21 cellular contexts compared by ENCODE assay signal in genomic region chr20:10375191-10375590, GRCh38. TPM values are rescaled to one million over a fixed set of nuclear protein-coding genes. Genes with fewer than 3 reads are reported as not detected.
DNase-seq lines count a peak whose midpoint lies in the region; FAIRE-seq and TF ChIP-seq lines count a peak whose summit lies in the region.
"Had no signal": no experiment of that assay in that cellular context is flagged by ENCODE, and none has a peak within 500 bp of the region (broad histone marks: within the 10 kb centered on the region; RNA-seq: fewer than 3 reads in every experiment).

No MANE protein-coding gene starts in this region.

- DNase-seq in GM12891 (ENCODE audit: insufficient read length, low spot score), result no peak
- DNase-seq in astrocyte (ENCODE audit: low read depth), result peak; percentile 77
- DNase-seq in astrocyte of the spinal cord (ENCODE audit: low read depth, low spot score), result peak; percentile 33
- DNase-seq in NCI-H1048 (lab: John Stamatoyannopoulos, UW), result no peak
- no peak for DNase-seq in neural progenitor cell (ENCODE audit: low spot score)
- DNase-seq in vagina (ENCODE audit: extremely low spot score in 2 of 2), result no peak
- DNase-seq in effector CD4-positive, alpha-beta T cell, result no peak
- DNase-seq: 8988T; Caco-2; CD4-positive, CD25-positive, alpha-beta regulatory T cell; CD8-positive, alpha-beta T cell; DMS153; DND-41; GM23248; H7 had no signal

- H2AFZ ChIP-seq in astrocyte (ENCODE audit: low read depth, low read length) (no peak overlapping the region), neural progenitor cell (replicated peaks) (no peak overlapping the region)
- H2AFZ ChIP-seq: GM23248 had no signal

- H3K4me2 ChIP-seq in astrocyte (ENCODE audit: low read length) (no peak overlapping the region), neural progenitor cell (no peak overlapping the region)
- H3K4me2 ChIP-seq: BLaER1 had no signal

- in situ Hi-C loops in astrocyte of the spinal cord (cut with HindIII; ENCODE audit: low sequenced_read_pairs), result no loop called here

- H3F3A ChIP-seq in neural progenitor cell (ENCODE audit: low read depth), result no peaks in the 10 kb centered on the region

- H3K79me2 ChIP-seq in astrocyte (ENCODE audit: insufficient read depth, low read length) (no peaks in the 10 kb centered on the region), neural progenitor cell (ENCODE audit: low read depth) (no peaks in the 10 kb centered on the region)

- H3K27ac Mint-ChIP-seq in astrocyte (ENCODE audit: unreplicated experiment) (no peak overlapping the region), neural progenitor cell (no peak overlapping the region)
- H3K27ac Mint-ChIP-seq: B cell; CD4-positive, CD25-positive, alpha-beta regulatory T cell; CD8-positive, alpha-beta T cell had no signal

- H3K4me1 Mint-ChIP-seq in astrocyte (ENCODE audit: low read depth, unreplicated experiment) (peaks cover 11% of the 10 kb centered on the region), neural progenitor cell (peaks cover 2% of the 10 kb centered on the region)
- H3K4me1 Mint-ChIP-seq: B cell had no signal

- H3K9ac ChIP-seq in astrocyte (ENCODE audit: low read length) (no peak overlapping the region), neural progenitor cell (no peak overlapping the region)
- H3K9ac ChIP-seq: BLaER1, GM23248 had no signal

- H3K27ac ChIP-seq in astrocyte (ENCODE audit: low read depth, low read length) (no peak overlapping the region), neural progenitor cell (no peak overlapping the region), vagina (no peak overlapping the region)
- H3K27ac ChIP-seq: BLaER1, C4-2B, GM23248 had no signal

- no peaks in the 10 kb centered on the region for H3K27me3 ChIP-seq in astrocyte (ENCODE audit: insufficient read depth, low read length)
- no peaks in the 10 kb centered on the region for H3K27me3 ChIP-seq in neural progenitor cell
- no peaks in the 10 kb centered on the region for H3K27me3 ChIP-seq in vagina
- H3K27me3 ChIP-seq: BLaER1 had no signal

- no peaks in the 10 kb centered on the region for H3K27me3 Mint-ChIP-seq in astrocyte (ENCODE audit: low read depth, unreplicated experiment)
- H3K27me3 Mint-ChIP-seq in neural progenitor cell (ENCODE audit: insufficient read depth, low read depth), result peaks cover 4% of the 10 kb centered on the region

- no peak overlapping the region for H3K4me3 ChIP-seq in astrocyte (ENCODE audit: insufficient read depth, low read depth, low read length)
- no peak overlapping the region for H3K4me3 ChIP-seq in astrocyte of the spinal cord (ENCODE audit: low read depth, low read length)
- no peak overlapping the region for H3K4me3 ChIP-seq in neural progenitor cell
- H3K4me3 ChIP-seq in vagina, result no peak overlapping the region
- H3K4me3 ChIP-seq: BLaER1, GM23248 had no signal

- H3K36me3 ChIP-seq in astrocyte (ENCODE audit: insufficient read depth, low read length), result no peaks in the 10 kb centered on the region
- H3K36me3 ChIP-seq in neural progenitor cell, result no peaks in the 10 kb centered on the region
- no peaks in the 10 kb centered on the region for H3K36me3 ChIP-seq in vagina
- H3K36me3 ChIP-seq: BLaER1 had no signal

- no peaks in the 10 kb centered on the region for H3K9me3 ChIP-seq in astrocyte (ENCODE audit: insufficient read depth, low read depth, low read length)
- H3K9me3 ChIP-seq in neural progenitor cell (ENCODE audit: low read depth), result no peaks in the 10 kb centered on the region
- H3K9me3 ChIP-seq in vagina, result no peaks in the 10 kb centered on the region
- H3K9me3 ChIP-seq: Caco-2 had no signal

- H3K4me3 Mint-ChIP-seq in astrocyte (ENCODE audit: unreplicated experiment), result no peak overlapping the region
- H3K4me3 Mint-ChIP-seq in neural progenitor cell, result no peak overlapping the region
- H3K4me3 Mint-ChIP-seq: B cell; CD4-positive, CD25-positive, alpha-beta regulatory T cell; CD8-positive, alpha-beta T cell had no signal

- no peaks in the 10 kb centered on the region for H3K9me3 Mint-ChIP-seq in astrocyte (ENCODE audit: unreplicated experiment)
- H3K9me3 Mint-ChIP-seq in neural progenitor cell, result peaks cover 12% of the 10 kb centered on the region

- H4K20me1 ChIP-seq in astrocyte (ENCODE audit: insufficient read depth, low read length) (no peaks in the 10 kb centered on the region), neural progenitor cell (ENCODE audit: low read depth) (no peaks in the 10 kb centered on the region)
- H4K20me1 ChIP-seq: BLaER1 had no signal

- FAIRE-seq in GM12891 (lab: Jason Lieb, UNC), result peak; percentile 13
- FAIRE-seq in astrocyte (lab: Jason Lieb, UNC), result no peak
- FAIRE-seq: G401.6, GM19239, H1 had no signal

- intact Hi-C loops in vagina (cut with DNase I), result no loop called here

- H3K4me1 ChIP-seq in astrocyte (ENCODE audit: insufficient read depth, low read length) (peaks cover 13% of the 10 kb centered on the region), neural progenitor cell (no peaks in the 10 kb centered on the region), vagina (no peaks in the 10 kb centered on the region)
- H3K4me1 ChIP-seq: BLaER1 had no signal

- TF ChIP-seq CTCF in astrocyte (IDR thresholded peaks at IDR 0.05; ENCODE audit: insufficient read depth, low read depth, low read length) (no peak), astrocyte of the spinal cord (IDR thresholded peaks at IDR 0.05; ENCODE audit: low read depth, low read length) (no peak), neural progenitor cell (IDR thresholded peaks at IDR 0.05) (no peak), vagina (IDR thresholded peaks at IDR 0.05) (no peak)

- no peaks in the 10 kb centered on the region for H3K36me3 Mint-ChIP-seq in astrocyte (ENCODE audit: low read depth, unreplicated experiment)
- H3K36me3 Mint-ChIP-seq in neural progenitor cell, result peaks cover 4% of the 10 kb centered on the region
- H3K36me3 Mint-ChIP-seq: CD4-positive, CD25-positive, alpha-beta regulatory T cell; CD8-positive, alpha-beta T cell had no signal

- TF ChIP-seq POLR2A in GM12891 (IDR thresholded peaks at IDR 0.05; ENCODE audit: low read depth, low read length) (no peak), vagina (IDR thresholded peaks at IDR 0.05) (no peak)

TF ChIP-seq in GM12891, 5 proteins besides CTCF, POLR2A, EP300 and RAD21:
- TF ChIP-seq TAF1 (IDR thresholded peaks at IDR 0.05; ENCODE audit: low read depth, low read length), result no peak
- no peak for TF ChIP-seq POU2F2 (IDR thresholded peaks at IDR 0.05; ENCODE audit: low read depth, low read length)
- TF ChIP-seq SPI1 (IDR thresholded peaks at IDR 0.05; ENCODE audit: low read depth, low read length), result no peak
- no peak for TF ChIP-seq PAX5 (IDR thresholded peaks at IDR 0.05; ENCODE audit: insufficient read depth, low read length, severe bottlenecking)
- no peak for TF ChIP-seq POLR2AphosphoS5 (IDR thresholded peaks at IDR 0.05; ENCODE audit: low read depth, low read length)

RNA-seq across cellular contexts. Expression of gene MKKS, which starts 58.8 kb away (rescaled TPM):
- polyA plus RNA-seq in GM12891 (2012; ENCODE audit: low read depth, missing spikeins), result 3.1 TPM
- total RNA-seq in astrocyte (13.4 and 14.2 TPM in 2 replicates), neural progenitor cell (ENCODE audit: low replicate concordance) (23.9 and 36.3 TPM in 2 replicates), vagina (12.5 TPM)

RNA-seq across cellular contexts. Expression of gene SLX4IP, which starts 59.9 kb away (rescaled TPM):
- 1.8 TPM for polyA plus RNA-seq in GM12891 (2012; ENCODE audit: low read depth, missing spikeins)
- total RNA-seq in astrocyte (4.7 and 5.3 TPM in 2 replicates), neural progenitor cell (ENCODE audit: low replicate concordance) (7.7 and 9.5 TPM in 2 replicates), vagina (4.9 TPM)

Comparison
In these comparisons a context has a peak if more than half of its experiments do, and no peak if none do; other contexts are left out.
1. DNase-seq: peak in astrocyte (single experiment) and astrocyte of the spinal cord (single experiment); none in GM12891 (single experiment), NCI-H1048 (single experiment), neural progenitor cell (single experiment), vagina (0 of 2) and effector CD4-positive, alpha-beta T cell (single experiment).